ENCODE assay signal across 18 cellular contexts in genomic region chr2:120575966-120576365, GRCh38.
DNase-seq lines count a peak whose midpoint lies in the region; ATAC-seq, FAIRE-seq and TF ChIP-seq lines count a peak whose summit lies in the region.
"Had no signal": no experiment of that assay in that cellular context is flagged by ENCODE, and none has a peak within 500 bp of the region (broad histone marks: within the 10 kb centered on the region; RNA-seq: fewer than 3 reads in every experiment).

No MANE protein-coding gene starts in this region.

- no peak overlapping the region for H3K27ac Mint-ChIP-seq in glutamatergic neuron (ENCODE audit: unreplicated experiment)
- H3K27ac Mint-ChIP-seq: CD4-positive, alpha-beta T cell had no signal

- peaks cover 5% of the 10 kb centered on the region for H3K9me3 Mint-ChIP-seq in glutamatergic neuron (ENCODE audit: unreplicated experiment)
- H3K9me3 Mint-ChIP-seq: CD4-positive, alpha-beta T cell had no signal

- WGBS in GM23248 (ENCODE audit: low coverage in 1 of 2, low lambda C conversion rate in 2 of 2, missing lambda C conversion rate in 2 of 2), 2 experiments = 96 to 99% methylated on average over 6 of the region's 6 CpGs

- intact Hi-C loops in Right ventricle myocardium superior (cut with DNase I) = loop anchor here (10.0 kb wide), 1 partner anchor 131 kb away; no protein-coding TSS in a partner anchor
- intact Hi-C loops in left ventricle myocardium inferior (cut with micrococcal nuclease) = no loop called here

- H3K4me1 Mint-ChIP-seq in glutamatergic neuron (ENCODE audit: low read depth, unreplicated experiment) = peaks cover 16% of the 10 kb centered on the region

- no peaks in the 10 kb centered on the region for H3K36me3 Mint-ChIP-seq in glutamatergic neuron (ENCODE audit: unreplicated experiment)

- ATAC-seq in Right ventricle myocardium superior (ENCODE audit: poor library complexity) (no peak), GM18867 (IDR thresholded peaks at IDR 0.05; ENCODE audit: unreplicated experiment) (no peak)

- H4K20me1 ChIP-seq in GM23248 (ENCODE audit: insufficient read depth) (no peaks in the 10 kb centered on the region), osteoblast (ENCODE audit: insufficient read depth, low read length) (no peaks in the 10 kb centered on the region)

- TF ChIP-seq CTCF in left ventricle myocardium inferior (IDR thresholded peaks at IDR 0.05; ENCODE audit: borderline replicate concordance) = no peak
- no peak for TF ChIP-seq CTCF in glutamatergic neuron (IDR thresholded peaks at IDR 0.05; ENCODE audit: partially characterized antibody, unreplicated experiment)
- TF ChIP-seq CTCF in osteoblast (IDR thresholded peaks at IDR 0.05; ENCODE audit: extremely low read depth, low read depth, low read length) = no peak

- peak; percentile 27 for DNase-seq in Right ventricle myocardium superior
- no peak for DNase-seq in left ventricle myocardium inferior
- no peak for DNase-seq in GM23248
- DNase-seq in glutamatergic neuron = no peak
- DNase-seq in osteoblast (ENCODE audit: insufficient read length, low spot score, missing footprints) = peak; percentile 55
- no peak for DNase-seq in RCC 7860 (ENCODE audit: low spot score)
- DNase-seq in T-helper 1 cell = no peak
- DNase-seq: 8988T; AML-193; C1 segment of cervical spinal cord; CD4-positive, alpha-beta T cell; DMS79; IMR-90 had no signal

- H3K9me2 ChIP-seq in GM23248 (ENCODE audit: insufficient read depth) = no peaks in the 10 kb centered on the region

- H3K79me2 ChIP-seq in GM23248 (ENCODE audit: insufficient read depth) (no peaks in the 10 kb centered on the region), osteoblast (ENCODE audit: insufficient read depth, low read length) (no peaks in the 10 kb centered on the region)

- H2AFZ ChIP-seq in GM23248 (no peak overlapping the region; the same call in 1 of the 2 replicates), osteoblast (ENCODE audit: low read length) (no peak overlapping the region)

- peak overlapping the region; percentile 59; the same call in 1 of the 2 replicates for H3K9ac ChIP-seq in GM23248

- peaks cover 23% of the 10 kb centered on the region for H3K27me3 Mint-ChIP-seq in glutamatergic neuron (ENCODE audit: unreplicated experiment)

- H3K27ac ChIP-seq in left ventricle myocardium inferior (replicated peaks) (no peak overlapping the region), GM23248 (no peak overlapping the region), osteoblast (ENCODE audit: low read depth, low read length) (no peak overlapping the region)

- H3K4me1 ChIP-seq in left ventricle myocardium inferior = peaks cover 26% of the 10 kb centered on the region
- peaks cover 3% of the 10 kb centered on the region; the same call in 1 of the 2 replicates for H3K4me1 ChIP-seq in GM23248 (ENCODE audit: insufficient read depth)
- peaks cover 9% of the 10 kb centered on the region for H3K4me1 ChIP-seq in osteoblast (ENCODE audit: insufficient read depth, low read length)
- H3K4me1 ChIP-seq: HAP-1 had no signal

- H3K4me3 Mint-ChIP-seq in glutamatergic neuron (ENCODE audit: unreplicated experiment) = peak overlapping the region; percentile 38
- H3K4me3 Mint-ChIP-seq: CD4-positive, alpha-beta T cell had no signal

- H3K4me3 ChIP-seq in left ventricle myocardium inferior = no peak overlapping the region
- H3K4me3 ChIP-seq in GM23248 = no peak overlapping the region
- H3K4me3 ChIP-seq in osteoblast (ENCODE audit: insufficient read depth, low read length) = no peak overlapping the region
- H3K4me3 ChIP-seq: HAP-1 had no signal

- no peaks in the 10 kb centered on the region for H3K27me3 ChIP-seq in left ventricle myocardium inferior (ENCODE audit: low read depth)
- 0 out of 2 replicates have a peak, but pooled peaks cover 4% of the 10 kb centered on the region for H3K27me3 ChIP-seq in GM23248 (replicated peaks; ENCODE audit: insufficient read depth)
- no peaks in the 10 kb centered on the region for H3K27me3 ChIP-seq in osteoblast (ENCODE audit: insufficient read depth, low read length)

- in situ Hi-C loops in GM23248 (cut with MboI) = no loop called here

- H3K36me3 ChIP-seq in left ventricle myocardium inferior = no peaks in the 10 kb centered on the region
- no peaks in the 10 kb centered on the region for H3K36me3 ChIP-seq in GM23248 (ENCODE audit: low read depth)
- no peaks in the 10 kb centered on the region for H3K36me3 ChIP-seq in osteoblast (ENCODE audit: insufficient read depth, low read length)
- H3K36me3 ChIP-seq: HAP-1 had no signal

- no peaks in the 10 kb centered on the region for H3F3A ChIP-seq in GM23248 (ENCODE audit: insufficient read depth)

- H3K4me2 ChIP-seq in GM23248 (ENCODE audit: unreplicated experiment) = no peak overlapping the region
- H3K4me2 ChIP-seq in osteoblast (ENCODE audit: insufficient read depth, low read length) = no peak overlapping the region

- FAIRE-seq in RCC 7860 (lab: Jason Lieb, UNC) = no peak
- FAIRE-seq: G401.6, GM12891, H1 had no signal

- H3K9me3 ChIP-seq in left ventricle myocardium inferior (replicated peaks) = no peaks in the 10 kb centered on the region
- H3K9me3 ChIP-seq in GM23248 (ENCODE audit: low read depth) = no peaks in the 10 kb centered on the region
- H3K9me3 ChIP-seq in osteoblast (ENCODE audit: low read depth, low read length) = no peaks in the 10 kb centered on the region
- H3K9me3 ChIP-seq: HAP-1 had no signal

Comparison
In these comparisons a context has a peak if more than half of its experiments do, and no peak if none do; other contexts are left out.
1. DNase-seq: peak in Right ventricle myocardium superior (single experiment) and osteoblast (single experiment); none in left ventricle myocardium inferior (single experiment), GM23248 (single experiment), glutamatergic neuron (single experiment), RCC 7860 (single experiment) and T-helper 1 cell (0 of 5).